In the genomic region with DNA sequence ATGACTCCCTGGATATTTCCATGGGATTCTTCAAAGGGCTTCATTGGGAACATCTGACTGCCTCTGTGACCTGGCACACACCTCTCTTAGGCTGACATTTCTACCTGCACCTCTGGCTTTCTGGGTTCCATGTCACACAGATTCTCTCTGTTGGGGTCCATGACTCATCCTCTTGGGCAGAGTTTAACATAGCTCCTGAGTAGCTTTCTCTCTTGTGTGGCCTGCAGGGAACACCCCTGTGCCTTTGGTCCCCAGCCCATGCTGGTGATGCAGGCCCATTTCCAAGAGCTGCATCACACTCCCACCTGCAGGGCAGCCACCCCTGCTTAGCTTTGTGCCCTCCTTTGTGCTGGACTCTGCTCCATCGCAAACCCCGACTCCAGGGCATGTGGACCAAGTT, we compare ENCODE assay signal across 23 cellular contexts.
"Had no signal": no experiment of that assay in that cellular context is flagged by ENCODE, and none has a peak within 500 bp of the region (broad histone marks: within the 10 kb centered on the region; RNA-seq: fewer than 3 reads in every experiment).

No MANE protein-coding gene starts in this region.

- H3K9me3 ChIP-seq: gastrocnemius medialis, right atrium auricular region, upper lobe of right lung, vagina had no signal

- DNase-seq: effector memory CD8-positive, alpha-beta T cell; gastrocnemius medialis; heart right ventricle; hypothalamus; islet precursor cell; mammary epithelial cell; natural killer cell; nucleus accumbens; ovary; sigmoid colon; stimulated activated CD4-positive, alpha-beta T cell treated with anti-CD3 and anti-CD28 coated beads, Interleukin-2, amount 100 ng/mL, for 24 hours; stimulated activated CD4-positive, alpha-beta T cell treated with anti-CD3 and anti-CD28 coated beads, Interleukin-4, amount 100 ng/mL, for 4 hours; stimulated activated naive CD4-positive, alpha-beta T cell; tibial artery; upper lobe of right lung had no signal

- H3K4me1 ChIP-seq: esophagus muscularis mucosa, gastrocnemius medialis, heart right ventricle, right atrium auricular region, sigmoid colon, tibial artery, upper lobe of right lung, vagina had no signal

- H3K4me1 Mint-ChIP-seq: natural killer cell, neural crest cell had no signal

- H3K4me3 Mint-ChIP-seq: effector memory CD8-positive, alpha-beta T cell; mesothelial cell of epicardium; natural killer cell; neural crest cell had no signal

- H3K4me3 ChIP-seq: esophagus muscularis mucosa, gastrocnemius medialis, heart right ventricle, ovary, right atrium auricular region, sigmoid colon, skin epidermis, tibial artery, upper lobe of right lung, vagina had no signal

- H3K27me3 ChIP-seq: esophagus muscularis mucosa, gastrocnemius medialis, heart right ventricle, ovary, right atrium auricular region, sigmoid colon, tibial artery, upper lobe of right lung, vagina had no signal

- H3K36me3 ChIP-seq: esophagus muscularis mucosa, gastrocnemius medialis, heart right ventricle, ovary, right atrium auricular region, sigmoid colon, tibial artery, upper lobe of right lung, vagina had no signal

- H3K27ac ChIP-seq: epithelial cell of prostate, esophagus muscularis mucosa, gastrocnemius medialis, heart right ventricle, ovary, right atrium auricular region, sigmoid colon, skin epidermis, tibial artery, upper lobe of right lung, vagina had no signal

- H3K27ac Mint-ChIP-seq: effector memory CD8-positive, alpha-beta T cell; mesothelial cell of epicardium; natural killer cell had no signal

- H3K36me3 Mint-ChIP-seq: natural killer cell had no signal

- ATAC-seq: effector memory CD8-positive, alpha-beta T cell; gastrocnemius medialis; heart right ventricle; left lobe of liver; natural killer cell; upper lobe of right lung had no signal
